ENCODE assay signal across 23 cellular contexts in the genomic region with DNA sequence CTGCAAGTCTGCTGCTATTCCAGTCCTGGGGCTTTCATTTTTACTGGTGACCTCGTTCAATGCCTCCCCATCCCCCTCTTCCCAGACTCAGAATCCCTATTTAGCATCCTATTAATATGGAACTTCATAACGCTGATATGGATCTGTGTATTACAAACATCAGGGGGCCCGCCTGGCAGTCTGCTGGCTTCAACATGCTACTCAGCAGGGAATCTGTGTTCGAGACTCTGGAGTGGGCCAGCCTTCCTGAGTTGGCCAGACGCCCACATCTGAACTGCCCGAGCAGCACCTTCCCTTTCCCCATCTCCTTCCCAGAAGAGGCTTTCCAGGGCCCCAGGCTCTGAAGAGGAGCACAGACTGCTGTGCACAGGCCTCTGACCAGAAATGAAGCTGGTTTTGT.
DNase-seq lines count a peak whose midpoint lies in the region; ATAC-seq and TF ChIP-seq lines count a peak whose summit lies in the region.
"Had no signal": no experiment of that assay in that cellular context is flagged by ENCODE, and none has a peak within 500 bp of the region (broad histone marks: within the 10 kb centered on the region; RNA-seq: fewer than 3 reads in every experiment).

No MANE protein-coding gene starts in this region.

- no peaks in the 10 kb centered on the region for H3K27me3 ChIP-seq in psoas muscle (ENCODE audit: insufficient read depth in 3 of 3, low read length in 2 of 3)

- 67 to 75% (median 71%) methylated on average over 6 of the region's 6 CpGs for WGBS in psoas muscle, 3 donors

- TF ChIP-seq CTCF in psoas muscle (IDR thresholded peaks at IDR 0.05) (no peak), omental fat pad (IDR thresholded peaks at IDR 0.05) (no peak)

- H3K4me3 ChIP-seq in psoas muscle = no peak overlapping the region
- H3K4me3 ChIP-seq: left ventricle myocardium inferior, mucosa of descending colon had no signal

- peaks cover 14% of the 10 kb centered on the region for H3K4me1 ChIP-seq in psoas muscle
- H3K4me1 ChIP-seq: parathyroid adenoma had no signal

- ATAC-seq in psoas muscle = no peak
- no peak for ATAC-seq in omental fat pad (ENCODE audit: low FRiP score)
- ATAC-seq: activated CD8-positive, alpha-beta T cell treated with anti-CD3 and anti-CD28 coated beads for 36 hours; mucosa of descending colon; sciatic nerve; stimulated activated naive CD8-positive, alpha-beta T cell treated with anti-CD3 and anti-CD28 coated beads, Interleukin-15, Interleukin-2, amounts not matched to agents 100 U/mL and 50 U/mL, for 24 hours had no signal

- intact Hi-C loops in psoas muscle (cut with DNase I) = no loop called here

- no peak overlapping the region for H3K27ac ChIP-seq in psoas muscle
- H3K27ac ChIP-seq: C4-2B, left ventricle myocardium inferior, parathyroid adenoma had no signal

- DNase-seq in DMS 273 treated with DMSO at 0.1 percent for 48 hours (lab: John Stamatoyannopoulos, UW) (peak; percentile 43), NCI-H128 (lab: John Stamatoyannopoulos, UW; ENCODE audit: unreplicated experiment) (peak; percentile 45), NCI-H345 (lab: John Stamatoyannopoulos, UW) (peak; percentile 83), brain pericyte (ENCODE audit: low read depth, low spot score) (peak; percentile 25), psoas muscle (no peak), omental fat pad (ENCODE audit: low spot score) (no peak)
- DNase-seq in activated T-cell treated with anti-CD3 and anti-CD28 coated beads, Interleukin-2, amount 50 U/mL, for 48 hours = no peak
- no peak for DNase-seq in stimulated activated CD4-positive, alpha-beta T cell treated with anti-CD3 and anti-CD28 coated beads, Interleukin-15, amount 100 ng/mL, for 24 hours
- DNase-seq: activated CD4-positive, alpha-beta T cell treated with anti-CD3 and anti-CD28 coated beads for 1 hour; activated CD8-positive, alpha-beta T cell treated with anti-CD3 and anti-CD28 coated beads for 36 hours; activated effector memory CD4-positive, alpha-beta T cell treated with Interleukin-2 at 50 U/mL for 16 hours; activated naive CD8-positive, alpha-beta T cell treated with anti-CD3 and anti-CD28 coated beads, Interleukin-2, amount 10 ng/mL, durations not matched to agents 7 days and 5 days; KG1; left ventricle myocardium inferior; MM.1S; mucosa of descending colon; nephron progenitor cell; NK-92 treated with Interleukin-12 subunit alpha and Interleukin-12 subunit beta, amount 100 ng/mL, for 24 hours; SIG-M5; stimulated activated naive CD8-positive, alpha-beta T cell treated with anti-CD3 and anti-CD28 coated beads, Interleukin-15, Interleukin-2, amounts not matched to agents 100 U/mL and 50 U/mL, for 24 hours had no signal

- H3K9me3 ChIP-seq in psoas muscle = no peaks in the 10 kb centered on the region
- H3K9me3 ChIP-seq: left ventricle myocardium inferior, mucosa of descending colon had no signal

- no peaks in the 10 kb centered on the region for H3K36me3 ChIP-seq in psoas muscle (ENCODE audit: insufficient read depth in 1 of 2, low read depth in 1 of 2)
- H3K36me3 ChIP-seq: left ventricle myocardium inferior had no signal

Comparison
In these comparisons a context has a peak if more than half of its experiments do, and no peak if none do; other contexts are left out.
1. DNase-seq: peak in DMS 273 treated with DMSO at 0.1 percent for 48 hours (single experiment), NCI-H128 (single experiment), NCI-H345 (single experiment) and brain pericyte (single experiment); none in activated T-cell treated with anti-CD3 and anti-CD28 coated beads, Interleukin-2, amount 50 U/mL, for 48 hours (0 of 2), stimulated activated CD4-positive, alpha-beta T cell treated with anti-CD3 and anti-CD28 coated beads, Interleukin-15, amount 100 ng/mL, for 24 hours (single experiment), psoas muscle (0 of 2) and omental fat pad (single experiment).